Comparison of ENCODE assay signal across 1 cellular context in genomic region chr1:228213917-228214808, GRCh38.
TF ChIP-seq lines count a peak whose summit lies in the region.

No MANE protein-coding gene starts in this region.

TF ChIP-seq in K562, 482 proteins besides CTCF, POLR2A, EP300 and RAD21 (continued from another document):
- TF ChIP-seq, protein P1, sequence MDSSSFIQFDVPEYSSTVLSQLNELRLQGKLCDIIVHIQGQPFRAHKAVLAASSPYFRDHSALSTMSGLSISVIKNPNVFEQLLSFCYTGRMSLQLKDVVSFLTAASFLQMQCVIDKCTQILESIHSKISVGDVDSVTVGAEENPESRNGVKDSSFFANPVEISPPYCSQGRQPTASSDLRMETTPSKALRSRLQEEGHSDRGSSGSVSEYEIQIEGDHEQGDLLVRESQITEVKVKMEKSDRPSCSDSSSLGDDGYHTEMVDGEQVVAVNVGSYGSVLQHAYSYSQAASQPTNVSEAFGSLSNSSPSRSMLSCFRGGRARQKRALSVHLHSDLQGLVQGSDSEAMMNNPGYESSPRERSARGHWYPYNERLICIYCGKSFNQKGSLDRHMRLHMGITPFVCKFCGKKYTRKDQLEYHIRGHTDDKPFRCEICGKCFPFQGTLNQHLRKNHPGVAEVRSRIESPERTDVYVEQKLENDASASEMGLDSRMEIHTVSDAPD (CRISPR knock-in tag; IDR thresholded peaks at IDR 0.05) = no peak
- TF ChIP-seq MAFG (tag; conservative IDR thresholded peaks at IDR 0.05) (no peak), ZNF764 (CRISPR knock-in tag; IDR thresholded peaks at IDR 0.05; ENCODE audit: low read depth) (no peak), TRIM28 (IDR thresholded peaks at IDR 0.05) (no peak), ATF1 (CRISPR knock-in tag; IDR thresholded peaks at IDR 0.05) (no peak), ATF1 (tag; IDR thresholded peaks at IDR 0.05) (no peak), KDM5B (IDR thresholded peaks at IDR 0.05; ENCODE audit: insufficient replicate concordance, low read depth, low read length) (peak; percentile 41), TAF1 (IDR thresholded peaks at IDR 0.05; ENCODE audit: control insufficient read depth, extremely low read depth, insufficient read depth, low read length, severe bottlenecking) (no peak), ZNF778 (CRISPR knock-in tag; IDR thresholded peaks at IDR 0.05) (no peak), FOXM1 (IDR thresholded peaks at IDR 0.05; ENCODE audit: low read depth) (no peak), FOXM1 (CRISPR knock-in tag; IDR thresholded peaks at IDR 0.05; ENCODE audit: low read depth) (no peak), PCBP1 (IDR thresholded peaks at IDR 0.05; ENCODE audit: low read depth, low read length, poor library complexity, severe bottlenecking) (peak; percentile 57), HMGN3 (IDR thresholded peaks at IDR 0.05; ENCODE audit: borderline replicate concordance, extremely low read depth, insufficient read length, low read depth, low read length) (peak; percentile 19), ZBTB7A (IDR thresholded peaks at IDR 0.05; ENCODE audit: borderline replicate concordance, control insufficient read depth, low read depth, low read length) (0 out of 2 replicates have a peak, but pooled peaks have one; percentile 13), EGR1 (conservative IDR thresholded peaks at IDR 0.05) (peak; percentile 64), RBBP5 (IDR thresholded peaks at IDR 0.05; ENCODE audit: borderline replicate concordance, insufficient read depth, low read length, poor library complexity, severe bottlenecking) (no peak), ZNF408 (CRISPR knock-in tag; IDR thresholded peaks at IDR 0.05; ENCODE audit: low read depth) (no peak), POLR2G (IDR thresholded peaks at IDR 0.05; ENCODE audit: low read depth, low read length) (no peak), ARNT (IDR thresholded peaks at IDR 0.05) (no peak)
- TF ChIP-seq, protein P2, sequence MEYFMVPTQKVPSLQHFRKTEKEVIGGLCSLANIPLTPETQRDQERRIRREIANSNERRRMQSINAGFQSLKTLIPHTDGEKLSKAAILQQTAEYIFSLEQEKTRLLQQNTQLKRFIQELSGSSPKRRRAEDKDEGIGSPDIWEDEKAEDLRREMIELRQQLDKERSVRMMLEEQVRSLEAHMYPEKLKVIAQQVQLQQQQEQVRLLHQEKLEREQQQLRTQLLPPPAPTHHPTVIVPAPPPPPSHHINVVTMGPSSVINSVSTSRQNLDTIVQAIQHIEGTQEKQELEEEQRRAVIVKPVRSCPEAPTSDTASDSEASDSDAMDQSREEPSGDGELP (CRISPR knock-in tag; IDR thresholded peaks at IDR 0.05; ENCODE audit: borderline replicate concordance) = no peak
- TF ChIP-seq, protein P3, sequence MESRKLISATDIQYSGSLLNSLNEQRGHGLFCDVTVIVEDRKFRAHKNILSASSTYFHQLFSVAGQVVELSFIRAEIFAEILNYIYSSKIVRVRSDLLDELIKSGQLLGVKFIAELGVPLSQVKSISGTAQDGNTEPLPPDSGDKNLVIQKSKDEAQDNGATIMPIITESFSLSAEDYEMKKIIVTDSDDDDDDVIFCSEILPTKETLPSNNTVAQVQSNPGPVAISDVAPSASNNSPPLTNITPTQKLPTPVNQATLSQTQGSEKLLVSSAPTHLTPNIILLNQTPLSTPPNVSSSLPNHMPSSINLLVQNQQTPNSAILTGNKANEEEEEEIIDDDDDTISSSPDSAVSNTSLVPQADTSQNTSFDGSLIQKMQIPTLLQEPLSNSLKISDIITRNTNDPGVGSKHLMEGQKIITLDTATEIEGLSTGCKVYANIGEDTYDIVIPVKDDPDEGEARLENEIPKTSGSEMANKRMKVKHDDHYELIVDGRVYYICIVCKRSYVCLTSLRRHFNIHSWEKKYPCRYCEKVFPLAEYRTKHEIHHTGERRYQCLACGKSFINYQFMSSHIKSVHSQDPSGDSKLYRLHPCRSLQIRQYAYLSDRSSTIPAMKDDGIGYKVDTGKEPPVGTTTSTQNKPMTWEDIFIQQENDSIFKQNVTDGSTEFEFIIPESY (CRISPR knock-in tag; IDR thresholded peaks at IDR 0.05) = peak; percentile 58; the same call in 1 of the 2 replicates
